ENCODE assay signal across 8 cellular contexts in the genomic region with DNA sequence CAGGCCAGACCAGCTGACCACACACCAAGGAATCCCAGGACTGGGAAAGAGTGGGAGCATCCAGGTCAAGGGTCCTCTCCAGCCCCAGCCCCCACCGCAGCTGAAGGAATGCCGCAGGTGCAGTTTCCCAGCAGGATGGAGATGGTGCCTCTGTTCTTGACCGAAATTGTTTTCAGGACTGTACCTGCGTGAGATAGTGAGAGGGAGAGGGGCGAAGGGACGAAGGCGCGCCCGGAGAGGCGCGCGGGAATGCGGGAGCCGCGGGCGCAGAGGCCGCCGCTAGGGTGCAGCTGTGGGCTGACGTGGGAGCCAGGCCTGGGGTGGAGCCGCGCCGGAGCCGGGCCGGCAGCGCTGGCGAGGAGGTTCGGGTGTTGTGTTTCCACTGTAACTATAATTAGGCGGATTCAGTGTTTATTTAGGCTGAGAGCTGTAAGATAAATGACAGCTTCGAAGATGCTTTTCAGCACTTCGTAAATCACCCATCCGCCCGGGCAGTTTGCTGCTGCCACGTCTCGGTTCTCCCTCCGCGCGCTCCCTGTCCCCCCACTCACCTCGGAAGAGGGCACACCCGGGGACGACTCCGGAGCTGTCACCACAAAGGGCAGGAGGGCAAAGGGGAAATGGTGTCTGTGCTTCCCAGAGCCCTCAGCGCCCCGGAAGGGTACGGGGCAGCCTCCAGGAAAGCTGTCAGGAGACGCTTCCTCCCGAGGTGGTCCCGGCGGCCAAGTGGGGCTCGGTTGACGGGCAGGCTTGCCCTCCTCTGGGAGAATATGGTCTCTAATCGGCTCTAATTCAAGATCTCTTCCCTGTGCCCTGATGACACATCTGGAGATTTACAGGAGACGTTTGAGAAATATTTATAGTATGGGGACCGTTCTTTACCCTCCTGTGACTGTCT. TPM values are rescaled to one million over a fixed set of nuclear protein-coding genes. Genes with fewer than 3 reads are reported as not detected.
DNase-seq lines count a peak whose midpoint lies in the region; ATAC-seq and TF ChIP-seq lines count a peak whose summit lies in the region.

No MANE protein-coding gene starts in this region.

- DNase-seq in RKO (ENCODE audit: low spot score) (peak; percentile 39), germinal center (ENCODE audit: low spot score) (peak; percentile 69), ovary (peak; percentile 9 to 44 (median 26)), tibial nerve (ENCODE audit: low spot score in 2 of 2) (peak; percentile 29 to 39), foreskin melanocyte (no peak)
- peak; percentile 53 for DNase-seq in activated T-helper 9 cell treated with anti-CD3 and anti-CD28 coated beads, Interleukin-2, amount 50 U/mL, for 16 hours (ENCODE audit: low read depth)

- H3K36me3 ChIP-seq in DOHH2 (ENCODE audit: control insufficient read depth, low read length) (no peaks in the 10 kb centered on the region), ovary (no peaks in the 10 kb centered on the region), tibial nerve (no peaks in the 10 kb centered on the region)

- H3K4me2 ChIP-seq in DOHH2 (ENCODE audit: low read length), result peak overlapping the region; percentile 24; the same call in 1 of the 2 replicates

- intact Hi-C loops in ovary (cut with DNase I), result no loop called here

- H3K27me3 ChIP-seq in DOHH2 (ENCODE audit: control insufficient read depth, low read length) (peaks cover 30% of the 10 kb centered on the region), ovary (no peaks in the 10 kb centered on the region), tibial nerve (peaks cover 0 to 80% of the 10 kb centered on the region in 2 donors)

- H3K9me3 ChIP-seq in DOHH2 (ENCODE audit: control insufficient read depth, insufficient read depth, low read length), result no peaks in the 10 kb centered on the region
- peaks cover 0 to 4% of the 10 kb centered on the region in 2 donors for H3K9me3 ChIP-seq in ovary
- no peaks in the 10 kb centered on the region for H3K9me3 ChIP-seq in tibial nerve

- H3K9me2 ChIP-seq in DOHH2 (replicated peaks; ENCODE audit: control insufficient read depth, low read length), result no peaks in the 10 kb centered on the region

- peak; percentile 60 for ATAC-seq in HG03354 (IDR thresholded peaks at IDR 0.05; ENCODE audit: poor library complexity, severe bottlenecking, unreplicated experiment)

- no peak for TF ChIP-seq EP300 in ovary (IDR thresholded peaks at IDR 0.05)
- peak in 1 of 2 donors; percentile 24 for TF ChIP-seq EP300 in tibial nerve (IDR thresholded peaks at IDR 0.05)

- TF ChIP-seq CTCF in DOHH2 (IDR thresholded peaks at IDR 0.05; ENCODE audit: low read depth, low read length, poor library complexity, severe bottlenecking) (peak; percentile 66), ovary (IDR thresholded peaks at IDR 0.05) (no peak), tibial nerve (IDR thresholded peaks at IDR 0.05) (peak; percentile 70 to 85 (median 79))

- no peaks in the 10 kb centered on the region for H3K79me2 ChIP-seq in DOHH2 (ENCODE audit: control insufficient read depth, low read length)

- no peaks in the 10 kb centered on the region for H3F3A ChIP-seq in DOHH2 (ENCODE audit: control insufficient read depth, insufficient read depth)

- H3K4me3 ChIP-seq in DOHH2 (ENCODE audit: low read length) (no peak overlapping the region), ovary (no peak overlapping the region), tibial nerve (peak overlapping the region in 3 of 4 donors; percentile 0 to 36 (median 25))

- H3K27ac ChIP-seq in DOHH2 (ENCODE audit: low read depth, low read length) (no peak overlapping the region), ovary (no peak overlapping the region), tibial nerve (no peak overlapping the region)

- TF ChIP-seq POLR2A in ovary (IDR thresholded peaks at IDR 0.05) (no peak), tibial nerve (IDR thresholded peaks at IDR 0.05) (no peak)

- H3K4me1 ChIP-seq in DOHH2 (ENCODE audit: control insufficient read depth, low read length), result peaks cover 3% of the 10 kb centered on the region; the same call in 1 of the 2 replicates
- peaks cover 3% of the 10 kb centered on the region for H3K4me1 ChIP-seq in ovary (ENCODE audit: insufficient read depth)
- peaks cover 0 to 10% (median 3%) of the 10 kb centered on the region in 4 donors for H3K4me1 ChIP-seq in tibial nerve

- no peaks in the 10 kb centered on the region; the same call in 1 of the 2 replicates for H4K20me1 ChIP-seq in DOHH2 (ENCODE audit: control insufficient read depth, insufficient read depth, low read depth, low read length)

- 6 to 13% (median 6%) methylated on average over 53 of the region's 53 CpGs for WGBS in ovary, 3 donors
- 8 to 9% methylated on average over 52 of the region's 53 CpGs for whole genome bisulfite sequencing in tibial nerve, 2 donors

RNA-seq across cellular contexts. Expression of a gene that starts 38.2 kb away (rescaled TPM):
- total RNA-seq in ovary (not detected), tibial nerve (not detected)
- not detected for polyA plus RNA-seq in ovary

RNA-seq across cellular contexts. Expression of a gene that starts 52.3 kb away (rescaled TPM):
- total RNA-seq in ovary, result 10 to 100 TPM in 1 of 7 donors, 1 to 10 TPM in 6; 1.5 to 24.5 (median 7.0) TPM
- polyA plus RNA-seq in ovary, result 1 to 10 TPM; 1.2 to 9.1 TPM
- total RNA-seq in tibial nerve, result 10 to 100 TPM in 3 of 4 donors, 1 to 10 TPM in 1; 6.9 to 29.3 (median 19.2) TPM

Comparison
In these comparisons a context has a peak if more than half of its experiments do, and no peak if none do; other contexts are left out.
1. H3K4me3 ChIP-seq: peak in tibial nerve (3 of 4); none in DOHH2 (single experiment) and ovary (single experiment).
2. CTCF ChIP-seq: peak in DOHH2 (single experiment) and tibial nerve (5 of 5); none in ovary (0 of 3).